In the genomic region with DNA sequence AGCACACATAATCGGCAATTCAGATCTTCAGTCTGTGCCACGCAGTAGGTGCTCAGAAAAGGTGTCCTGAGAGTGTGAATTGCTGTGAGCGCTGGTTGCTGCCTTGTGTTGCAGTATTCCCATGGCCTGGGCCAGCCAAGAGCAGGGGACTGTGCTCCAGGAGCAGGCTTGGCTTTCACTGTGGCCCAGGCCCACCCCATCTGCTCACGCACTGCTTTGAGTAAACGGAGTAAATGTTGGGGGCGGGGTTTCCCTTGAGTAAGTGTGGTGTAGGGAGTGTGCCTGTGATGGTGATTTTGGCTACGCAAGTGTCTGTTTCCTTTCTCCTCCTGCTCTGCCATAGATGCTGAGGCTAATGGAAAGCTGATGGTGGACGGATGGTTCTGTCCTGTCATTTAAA, we compare ENCODE assay signal across 12 cellular contexts. TPM values are rescaled to one million over a fixed set of nuclear protein-coding genes. Genes with fewer than 3 reads are reported as not detected.
DNase-seq lines count a peak whose midpoint lies in the region; ATAC-seq and TF ChIP-seq lines count a peak whose summit lies in the region.
"Had no signal": no experiment of that assay in that cellular context is flagged by ENCODE, and none has a peak within 500 bp of the region (broad histone marks: within the 10 kb centered on the region; RNA-seq: fewer than 3 reads in every experiment).

No MANE protein-coding gene starts in this region.

- H3K79me2 ChIP-seq in DND-41 (ENCODE audit: insufficient read depth, low read length) = no peaks in the 10 kb centered on the region

- ATAC-seq in DND-41 (ENCODE audit: insufficient read depth, low read depth) (0 out of 3 replicates have a peak, but pooled peaks have one; percentile 33), gastrocnemius medialis (no peak), HG03039 (IDR thresholded peaks at IDR 0.05; ENCODE audit: unreplicated experiment) (no peak), HG02610 (IDR thresholded peaks at IDR 0.05; ENCODE audit: unreplicated experiment) (no peak)
- ATAC-seq: natural killer cell treated with Interleukin-12 subunit alpha and Interleukin-12 subunit beta and Interleukin-15 and Interleukin-18, amount 100 ng/mL, for 72 hours; upper lobe of right lung had no signal

- H3K36me3 ChIP-seq in DND-41 (ENCODE audit: insufficient read depth, low read length) (no peaks in the 10 kb centered on the region), gastrocnemius medialis (no peaks in the 10 kb centered on the region)

- H3K4me3 ChIP-seq in DND-41 (ENCODE audit: low read depth in 1 of 2, low read length in 2 of 2) = no peak overlapping the region
- peak overlapping the region; percentile 5 for H3K4me3 ChIP-seq in fibroblast of pulmonary artery (replicated peaks; ENCODE audit: low read depth, low read length)
- H3K4me3 ChIP-seq in gastrocnemius medialis = no peak overlapping the region

- no peak overlapping the region for H3K27ac ChIP-seq in DND-41 (ENCODE audit: low read length)
- H3K27ac ChIP-seq in gastrocnemius medialis = peak overlapping the region; percentile 90 to 97 (median 95)
- H3K27ac ChIP-seq: upper lobe of right lung had no signal

- H3K27me3 ChIP-seq in DND-41 (ENCODE audit: insufficient read depth, low read length, poor library complexity) (no peaks in the 10 kb centered on the region), gastrocnemius medialis (no peaks in the 10 kb centered on the region)

- TF ChIP-seq CTCF in DND-41 (IDR thresholded peaks at IDR 0.05; ENCODE audit: borderline replicate concordance, extremely low read depth, low read length, poor library complexity, severe bottlenecking) (no peak), fibroblast of pulmonary artery (IDR thresholded peaks at IDR 0.05; ENCODE audit: low read length, missing control alignments) (no peak), gastrocnemius medialis (IDR thresholded peaks at IDR 0.05 in 4 of 5, conservative IDR thresholded peaks at IDR 0.05 in 1 of 5) (no peak)

- H3K9me3 ChIP-seq in DND-41 (ENCODE audit: insufficient read depth, low read length, severe bottlenecking) (no peaks in the 10 kb centered on the region), gastrocnemius medialis (no peaks in the 10 kb centered on the region)
- H3K9me3 ChIP-seq: upper lobe of right lung had no signal

- H3K4me2 ChIP-seq in DND-41 (ENCODE audit: insufficient read depth, low read length) = no peak overlapping the region

- no peak overlapping the region for H3K9ac ChIP-seq in DND-41 (ENCODE audit: low read depth, low read length)

- in situ Hi-C loops in gastrocnemius medialis (cut with MboI; ENCODE audit: low sequenced_read_pairs in 4 of 4) = no loop called here

- DNase-seq in DND-41 = peak; percentile 16
- DNase-seq in NCI-H446 treated with DMSO at 0.1 percent for 48 hours (lab: John Stamatoyannopoulos, UW) = peak; percentile 4
- no peak for DNase-seq in fibroblast of pulmonary artery (ENCODE audit: low read depth)
- DNase-seq in gastrocnemius medialis = no peak
- DNase-seq in medulla oblongata (ENCODE audit: extremely low spot score) = no peak
- DNase-seq: activated T-cell treated with anti-CD3 and anti-CD28 coated beads for 4 hours; NCI-H774; stimulated activated CD4-positive, alpha-beta T cell treated with anti-CD3 and anti-CD28 coated beads, Interleukin-4, amount 100 ng/mL, for 1 hour; upper lobe of right lung had no signal

- peaks cover 31% of the 10 kb centered on the region for H3K4me1 ChIP-seq in DND-41 (ENCODE audit: insufficient read depth, low read length)
- peaks cover 24 to 30% of the 10 kb centered on the region in 2 donors for H3K4me1 ChIP-seq in gastrocnemius medialis

- H2AFZ ChIP-seq in DND-41 (ENCODE audit: low read depth, low read length) = no peak overlapping the region

- intact Hi-C loops in gastrocnemius medialis (cut with DNase I; ENCODE audit: low total_unique reads) = loop anchor here (10.0 kb wide), 1 partner anchor 196 kb away; the partner anchor contains the start of gene FADD

- no peak for TF ChIP-seq POLR2A in gastrocnemius medialis (IDR thresholded peaks at IDR 0.05)

- H4K20me1 ChIP-seq in DND-41 (ENCODE audit: insufficient read depth, low read length) = peaks cover 23% of the 10 kb centered on the region

RNA-seq across cellular contexts. Expression of gene CTTN, which starts 2.3 kb away (rescaled TPM):
- total RNA-seq in gastrocnemius medialis = 100 to 1,000 TPM in 3 of 4 donors, 10 to 100 TPM in 1; 92.8 to 226 (median 134) TPM

Comparison
In these comparisons a context has a peak if more than half of its experiments do, and no peak if none do; other contexts are left out.
1. DNase-seq: peak in DND-41 (single experiment) and NCI-H446 treated with DMSO at 0.1 percent for 48 hours (single experiment); none in fibroblast of pulmonary artery (single experiment), gastrocnemius medialis (0 of 2) and medulla oblongata (single experiment).